ENCODE assay signal across 8 cellular contexts in the genomic region with DNA sequence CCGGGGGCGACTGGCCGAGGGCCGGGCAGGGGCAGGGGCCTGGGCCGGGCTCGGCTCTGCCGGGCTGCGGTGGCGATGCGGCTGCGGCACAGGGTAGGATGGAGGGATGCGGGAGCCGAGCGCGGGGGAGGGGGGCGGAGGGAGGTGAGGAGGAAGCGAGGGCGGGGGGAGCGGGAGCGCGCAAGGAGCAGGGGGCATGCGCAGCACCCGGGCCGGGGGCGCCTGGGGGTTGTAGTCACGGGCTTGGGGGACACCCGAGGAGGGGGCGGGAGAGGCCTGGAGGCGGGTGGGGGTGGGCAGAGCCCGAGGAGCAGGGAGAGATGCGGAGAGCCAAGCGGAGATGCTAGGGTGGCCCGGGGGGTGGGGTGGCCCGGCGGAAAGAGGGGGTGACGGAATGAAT. TPM values are rescaled to one million over a fixed set of nuclear protein-coding genes. Genes with fewer than 3 reads are reported as not detected.
DNase-seq lines count a peak whose midpoint lies in the region; ATAC-seq and TF ChIP-seq lines count a peak whose summit lies in the region.

TSS of gene STX1B (minus strand) at position 100 of the 400 bp plus-strand sequence. CDS start 242 bp downstream, outside the sequence.

- no peaks in the 10 kb centered on the region for H3K9me3 Mint-ChIP-seq in activated B cell treated with CpG ODN at 0.5 μM for 24 hours
- H3K9me3 Mint-ChIP-seq in central memory CD8-positive, alpha-beta T cell: no peaks in the 10 kb centered on the region

- no peaks in the 10 kb centered on the region for H3K36me3 Mint-ChIP-seq in activated B cell treated with CpG ODN at 0.5 μM for 24 hours (ENCODE audit: low read depth)
- H3K36me3 Mint-ChIP-seq in central memory CD8-positive, alpha-beta T cell (ENCODE audit: insufficient read depth): peaks cover 3% of the 10 kb centered on the region

- ATAC-seq in activated B cell treated with CpG ODN at 0.5 μM for 24 hours (ENCODE audit: low read depth) (peak; percentile 37), GM21381 (IDR thresholded peaks at IDR 0.05; ENCODE audit: unreplicated experiment) (no peak)
- peak; percentile 40 for ATAC-seq in central memory CD8-positive, alpha-beta T cell (replicated peaks; ENCODE audit: extremely low read depth, poor library complexity, severe bottlenecking)

- TF ChIP-seq CTCF in activated B cell treated with CpG ODN at 0.5 μM for 24 hours (IDR thresholded peaks at IDR 0.05) (no peak), osteoblast (IDR thresholded peaks at IDR 0.05; ENCODE audit: extremely low read depth, low read depth, low read length) (no peak)

- peaks cover 18% of the 10 kb centered on the region for H3K4me1 Mint-ChIP-seq in activated B cell treated with CpG ODN at 0.5 μM for 24 hours
- peaks cover 13% of the 10 kb centered on the region for H3K4me1 Mint-ChIP-seq in central memory CD8-positive, alpha-beta T cell

- peak within 1 kb of the TSS; percentile 43 for H3K9ac ChIP-seq in GM23248

- H3K4me3 ChIP-seq in GM23248 (peak within 1 kb of the TSS; percentile 66), osteoblast (ENCODE audit: insufficient read depth, low read length) (peak within 1 kb of the TSS; percentile 63)

- intact Hi-C loops in activated B cell treated with CpG ODN at 0.5 μM for 24 hours (cut with micrococcal nuclease): no loop called here

- H3K9me3 ChIP-seq in GM23248 (ENCODE audit: low read depth) (no peaks in the 10 kb centered on the region), osteoblast (ENCODE audit: low read depth, low read length) (no peaks in the 10 kb centered on the region)

- H3K4me2 ChIP-seq in GM23248 (ENCODE audit: unreplicated experiment) (peak within 1 kb of the TSS; percentile 80), osteoblast (ENCODE audit: insufficient read depth, low read length) (peak within 1 kb of the TSS; percentile 73)

- H3F3A ChIP-seq in GM23248 (ENCODE audit: insufficient read depth): 0 out of 2 replicates have a peak, but pooled peaks cover 3% of the 10 kb centered on the region

- in situ Hi-C loops in GM23248 (cut with MboI): no loop called here

- H3K4me3 Mint-ChIP-seq in activated B cell treated with CpG ODN at 0.5 μM for 24 hours: peak within 1 kb of the TSS; percentile 38
- H3K4me3 Mint-ChIP-seq in central memory CD8-positive, alpha-beta T cell: peak within 1 kb of the TSS; percentile 49

- POLR2A ChIA-PET in activated B cell treated with CpG ODN at 0.5 μM for 24 hours (lab: Charles Lee): interaction anchor here (0.6 kb wide), 1 partner anchor 53 kb away, joined by 3 read pairs; the partner anchor contains the start of gene SETD1A

- no peaks in the 10 kb centered on the region for H3K79me2 ChIP-seq in GM23248 (ENCODE audit: insufficient read depth)
- no peaks in the 10 kb centered on the region for H3K79me2 ChIP-seq in osteoblast (ENCODE audit: insufficient read depth, low read length)

- H2AFZ ChIP-seq in GM23248: peak within 1 kb of the TSS; percentile 81
- H2AFZ ChIP-seq in osteoblast (ENCODE audit: low read length): peak within 1 kb of the TSS; percentile 49

- no peak within 1 kb of the TSS for H3K27ac Mint-ChIP-seq in activated B cell treated with CpG ODN at 0.5 μM for 24 hours
- peak within 1 kb of the TSS; percentile 76 for H3K27ac Mint-ChIP-seq in central memory CD8-positive, alpha-beta T cell (ENCODE audit: low read depth)

- H3K9me2 ChIP-seq in GM23248 (ENCODE audit: insufficient read depth): no peaks in the 10 kb centered on the region

- DNase-seq in GM23248: peak; percentile 59
- DNase-seq in activated B cell treated with CpG ODN at 0.5 μM for 24 hours: no peak
- no peak for DNase-seq in central memory CD8-positive, alpha-beta T cell (ENCODE audit: low spot score in 2 of 2)
- DNase-seq in osteoblast (ENCODE audit: insufficient read length, low spot score, missing footprints): peak; percentile 94
- no peak for DNase-seq in DMS114 treated with DMSO at 0.1 percent for 48 hours (lab: John Stamatoyannopoulos, UW; ENCODE audit: unreplicated experiment)
- no peak for DNase-seq in NOMO-1 (lab: John Stamatoyannopoulos, UW; ENCODE audit: unreplicated experiment in 2 of 2)
- DNase-seq in GOT3 (lab: John Stamatoyannopoulos, UW): no peak

- peaks cover 39% of the 10 kb centered on the region for H3K27me3 Mint-ChIP-seq in activated B cell treated with CpG ODN at 0.5 μM for 24 hours
- H3K27me3 Mint-ChIP-seq in central memory CD8-positive, alpha-beta T cell: peaks cover 65% of the 10 kb centered on the region

- H3K4me1 ChIP-seq in GM23248 (ENCODE audit: insufficient read depth) (peaks cover 17% of the 10 kb centered on the region), osteoblast (ENCODE audit: insufficient read depth, low read length) (peaks cover 32% of the 10 kb centered on the region)

- no peaks in the 10 kb centered on the region for H3K36me3 ChIP-seq in GM23248 (ENCODE audit: low read depth)
- no peaks in the 10 kb centered on the region for H3K36me3 ChIP-seq in osteoblast (ENCODE audit: insufficient read depth, low read length)

- 4% methylated on average over 36 of the region's 36 CpGs; no CpG with 5 or more reads in 1 of the 2 experiments for WGBS in GM23248 (ENCODE audit: low coverage in 1 of 2, low lambda C conversion rate in 2 of 2, missing lambda C conversion rate in 2 of 2), 2 experiments

- H3K27me3 ChIP-seq in GM23248 (replicated peaks; ENCODE audit: insufficient read depth) (no peaks in the 10 kb centered on the region), osteoblast (ENCODE audit: insufficient read depth, low read length) (peaks cover 13% of the 10 kb centered on the region)

- CTCF ChIA-PET in activated B cell treated with CpG ODN at 0.5 μM for 24 hours (lab: Charles Lee): no interaction called here

- no peak within 1 kb of the TSS for H3K27ac ChIP-seq in GM23248
- no peak within 1 kb of the TSS for H3K27ac ChIP-seq in osteoblast (ENCODE audit: low read depth, low read length)

- H4K20me1 ChIP-seq in GM23248 (ENCODE audit: insufficient read depth) (no peaks in the 10 kb centered on the region), osteoblast (ENCODE audit: insufficient read depth, low read length) (no peaks in the 10 kb centered on the region)

RNA-seq across cellular contexts. Expression of gene STX1B, which starts in this region (rescaled TPM):
- total RNA-seq in GM23248 (2014; rRNA removed; shearing (Covaris generic)): 2.0 and 2.3 TPM in 2 replicates
- 0.23 and 0.46 TPM in 2 replicates for polyA plus RNA-seq in GM23248 (2016; fragmentation: Nextera tagmentation; extraction: Ambion mirVana)
- total RNA-seq in activated B cell treated with CpG ODN at 0.5 μM for 24 hours (1.2 and 1.6 TPM in 2 replicates), osteoblast (0.72 and 2.9 TPM in 2 replicates)

Comparison
In these comparisons a context has a peak if more than half of its experiments do, and no peak if none do; other contexts are left out.
1. DNase-seq: peak in GM23248 (single experiment) and osteoblast (single experiment); none in activated B cell treated with CpG ODN at 0.5 μM for 24 hours (single experiment), central memory CD8-positive, alpha-beta T cell (0 of 2), DMS114 treated with DMSO at 0.1 percent for 48 hours (single experiment), NOMO-1 (0 of 2) and GOT3 (single experiment).